ENCODE assay signal across 24 cellular contexts in genomic region chr18:48862678-48863270, GRCh38.
DNase-seq lines count a peak whose midpoint lies in the region; ATAC-seq, FAIRE-seq and TF ChIP-seq lines count a peak whose summit lies in the region.
"Had no signal": no experiment of that assay in that cellular context is flagged by ENCODE, and none has a peak within 500 bp of the region (broad histone marks: within the 10 kb centered on the region; RNA-seq: fewer than 3 reads in every experiment).

No MANE protein-coding gene starts in this region.

- H2AFZ ChIP-seq in endothelial cell of umbilical vein (ENCODE audit: low read depth, low read length), result no peak overlapping the region
- H2AFZ ChIP-seq in osteoblast (ENCODE audit: low read length), result no peak overlapping the region

- peak; percentile 16 for ATAC-seq in Right ventricle myocardium superior (ENCODE audit: poor library complexity)
- ATAC-seq in HG03442 (IDR thresholded peaks at IDR 0.05; ENCODE audit: unreplicated experiment), result no peak
- ATAC-seq: GM12878; HCT116; natural killer cell treated with Interleukin-12 subunit alpha and Interleukin-12 subunit beta and Interleukin-15 and Interleukin-18, amount 100 ng/mL, for 72 hours; T-cell; upper lobe of right lung had no signal

- peaks cover 4% of the 10 kb centered on the region for H3K4me1 Mint-ChIP-seq in activated T-cell treated with anti-CD3 and anti-CD28 coated beads, Interleukin-2, amount 50 U/mL, for 24 hours (ENCODE audit: low read depth)
- H3K4me1 Mint-ChIP-seq: B cell had no signal

- CTCF ChIA-PET in endothelial cell of umbilical vein (lab: Charles Lee), result interaction anchor here (1.6 kb wide), 2 partner anchors 19 to 30 kb away, joined by 3 to 4 read pairs; no protein-coding TSS in a partner anchor

- TF ChIP-seq POLR2A in endothelial cell of umbilical vein (IDR thresholded peaks at IDR 0.05; ENCODE audit: low read depth, low read length) (no peak), vagina (IDR thresholded peaks at IDR 0.05) (no peak)

- DNase-seq in Right ventricle myocardium superior (peak; percentile 63), cardiac septum (ENCODE audit: low spot score) (no peak), endothelial cell of umbilical vein (ENCODE audit: low read depth, low spot score) (no peak), osteoblast (ENCODE audit: insufficient read length, low spot score, missing footprints) (peak; percentile 83), vagina (ENCODE audit: extremely low spot score in 2 of 2) (no peak), SK-N-DZ (ENCODE audit: low spot score) (no peak)
- DNase-seq in activated T-cell treated with anti-CD3 and anti-CD28 coated beads, Interleukin-2, amount 50 U/mL, for 24 hours, result no peak
- DNase-seq: activated naive CD4-positive, alpha-beta T cell treated with anti-CD3 and anti-CD28 coated beads, Interleukin-2, amount 50 U/mL, for 16 hours; cortex of kidney; DMS79 treated with DMSO at 0.1 percent for 48 hours; KBM-7; midbrain; NCI-H146; NCI-H2171; NCI-H524 treated with DMSO at 0.1 percent for 48 hours; SHP77; stimulated activated naive CD4-positive, alpha-beta T cell; T-cell; upper lobe of right lung had no signal

- H3K27me3 ChIP-seq in endothelial cell of umbilical vein (ENCODE audit: control insufficient read depth in 2 of 2, insufficient read depth in 2 of 2, low read length in 2 of 2), result no peaks in the 10 kb centered on the region
- no peaks in the 10 kb centered on the region for H3K27me3 ChIP-seq in osteoblast (ENCODE audit: insufficient read depth, low read length)
- H3K27me3 ChIP-seq in vagina, result no peaks in the 10 kb centered on the region
- H3K27me3 ChIP-seq: upper lobe of right lung had no signal

- H3K36me3 ChIP-seq in endothelial cell of umbilical vein (ENCODE audit: control insufficient read depth in 2 of 2, extremely low read depth in 1 of 2, insufficient read depth in 2 of 2, low read length in 2 of 2) (peaks cover 0 to 1% of the 10 kb centered on the region in 2 experiments), osteoblast (ENCODE audit: insufficient read depth, low read length) (peaks cover 3% of the 10 kb centered on the region), vagina (no peaks in the 10 kb centered on the region)
- H3K36me3 ChIP-seq: upper lobe of right lung had no signal

- H3K79me2 ChIP-seq in endothelial cell of umbilical vein (ENCODE audit: control insufficient read depth, insufficient read depth, low read length) (no peaks in the 10 kb centered on the region), osteoblast (ENCODE audit: insufficient read depth, low read length) (no peaks in the 10 kb centered on the region)

- H3K4me1 ChIP-seq in endothelial cell of umbilical vein (ENCODE audit: control insufficient read depth, extremely low read depth, insufficient read depth, low read length), result peaks cover 3% of the 10 kb centered on the region
- peaks cover 24% of the 10 kb centered on the region for H3K4me1 ChIP-seq in osteoblast (ENCODE audit: insufficient read depth, low read length)
- peaks cover 26% of the 10 kb centered on the region for H3K4me1 ChIP-seq in vagina
- H3K4me1 ChIP-seq: upper lobe of right lung had no signal

- POLR2A ChIA-PET in endothelial cell of umbilical vein (lab: Charles Lee), result no interaction called here

- no peak for TF ChIP-seq CTCF in endothelial cell of umbilical vein (IDR thresholded peaks at IDR 0.05; ENCODE audit: extremely low read depth in 1 of 2, insufficient read depth in 1 of 2, low read depth in 1 of 2, low read length in 2 of 2)
- no peak for TF ChIP-seq CTCF in osteoblast (IDR thresholded peaks at IDR 0.05; ENCODE audit: extremely low read depth, low read depth, low read length)
- no peak for TF ChIP-seq CTCF in vagina (IDR thresholded peaks at IDR 0.05)

- H3K27me3 Mint-ChIP-seq in activated T-cell treated with anti-CD3 and anti-CD28 coated beads, Interleukin-2, amount 50 U/mL, for 24 hours, result no peaks in the 10 kb centered on the region
- H3K27me3 Mint-ChIP-seq: B cell; natural killer cell treated with Interleukin-12 subunit alpha and Interleukin-12 subunit beta and Interleukin-15 and Interleukin-18, amount 100 ng/mL, for 72 hours; T-cell had no signal

- H3K9ac ChIP-seq in endothelial cell of umbilical vein (replicated peaks; ENCODE audit: extremely low read depth, insufficient read depth, low read length), result no peak overlapping the region

- no peak overlapping the region for H3K4me2 ChIP-seq in endothelial cell of umbilical vein (ENCODE audit: insufficient read depth, low read length)
- H3K4me2 ChIP-seq in osteoblast (ENCODE audit: insufficient read depth, low read length), result no peak overlapping the region

- H3K9me1 ChIP-seq in endothelial cell of umbilical vein (replicated peaks; ENCODE audit: control insufficient read depth, extremely low read depth, insufficient read depth, low read length), result no peaks in the 10 kb centered on the region

- no peak overlapping the region for H3K27ac Mint-ChIP-seq in activated T-cell treated with anti-CD3 and anti-CD28 coated beads, Interleukin-2, amount 50 U/mL, for 24 hours
- H3K27ac Mint-ChIP-seq: B cell, T-cell had no signal

- H4K20me1 ChIP-seq in endothelial cell of umbilical vein (replicated peaks; ENCODE audit: control insufficient read depth, extremely low read depth, insufficient read depth, low read length) (no peaks in the 10 kb centered on the region), osteoblast (ENCODE audit: insufficient read depth, low read length) (no peaks in the 10 kb centered on the region)

- no peak overlapping the region for H3K4me3 Mint-ChIP-seq in activated T-cell treated with anti-CD3 and anti-CD28 coated beads, Interleukin-2, amount 50 U/mL, for 24 hours
- H3K4me3 Mint-ChIP-seq: B cell; natural killer cell treated with Interleukin-12 subunit alpha and Interleukin-12 subunit beta and Interleukin-15 and Interleukin-18, amount 100 ng/mL, for 72 hours; T-cell had no signal

- H3K36me3 Mint-ChIP-seq in activated T-cell treated with anti-CD3 and anti-CD28 coated beads, Interleukin-2, amount 50 U/mL, for 24 hours (ENCODE audit: low read depth), result no peaks in the 10 kb centered on the region
- H3K36me3 Mint-ChIP-seq: natural killer cell treated with Interleukin-12 subunit alpha and Interleukin-12 subunit beta and Interleukin-15 and Interleukin-18, amount 100 ng/mL, for 72 hours; T-cell had no signal

- no peak overlapping the region for H3K27ac ChIP-seq in endothelial cell of umbilical vein (ENCODE audit: insufficient read depth, low read depth, low read length)
- peak overlapping the region; percentile 76 for H3K27ac ChIP-seq in osteoblast (ENCODE audit: low read depth, low read length)
- H3K27ac ChIP-seq in vagina, result peak overlapping the region; percentile 21
- H3K27ac ChIP-seq: upper lobe of right lung had no signal

- FAIRE-seq in endothelial cell of umbilical vein (lab: Jason Lieb, UNC), result no peak
- FAIRE-seq: GM12878 had no signal

- H3K4me3 ChIP-seq in endothelial cell of umbilical vein (replicated peaks in 1 of 3; ENCODE audit: insufficient read depth in 1 of 3, low read depth in 1 of 3, low read length in 3 of 3), result no peak overlapping the region
- no peak overlapping the region for H3K4me3 ChIP-seq in osteoblast (ENCODE audit: insufficient read depth, low read length)
- no peak overlapping the region for H3K4me3 ChIP-seq in vagina
- H3K4me3 ChIP-seq: GM12878, upper lobe of right lung had no signal

- intact Hi-C loops in Right ventricle myocardium superior (cut with DNase I), result no loop called here
- intact Hi-C loops in cardiac septum (cut with DNase I), result no loop called here
- intact Hi-C loops in endothelial cell of umbilical vein (cut with micrococcal nuclease), result no loop called here
- intact Hi-C loops in vagina (cut with DNase I), result no loop called here

- H3K9me3 ChIP-seq in endothelial cell of umbilical vein (replicated peaks; ENCODE audit: control insufficient read depth, insufficient read depth, low read length), result no peaks in the 10 kb centered on the region
- H3K9me3 ChIP-seq in osteoblast (ENCODE audit: low read depth, low read length), result no peaks in the 10 kb centered on the region
- H3K9me3 ChIP-seq in vagina, result no peaks in the 10 kb centered on the region
- H3K9me3 ChIP-seq: upper lobe of right lung had no signal

- TSS peak; percentile 46 for BruUV-seq in endothelial cell of umbilical vein (replicated peaks; lab: Mats Ljungman, UMichigan)

- H3K9me3 Mint-ChIP-seq in activated T-cell treated with anti-CD3 and anti-CD28 coated beads, Interleukin-2, amount 50 U/mL, for 24 hours, result no peaks in the 10 kb centered on the region
- H3K9me3 Mint-ChIP-seq: natural killer cell treated with Interleukin-12 subunit alpha and Interleukin-12 subunit beta and Interleukin-15 and Interleukin-18, amount 100 ng/mL, for 72 hours; T-cell had no signal

- dilution Hi-C loops in endothelial cell of umbilical vein (cut with MboI; ENCODE audit: extremely low pct_ligation_motif_present, low sequenced_read_pairs), result no loop called here

TF ChIP-seq in endothelial cell of umbilical vein, 7 proteins besides CTCF, POLR2A, EP300 and RAD21:
- TF ChIP-seq, protein P1, sequence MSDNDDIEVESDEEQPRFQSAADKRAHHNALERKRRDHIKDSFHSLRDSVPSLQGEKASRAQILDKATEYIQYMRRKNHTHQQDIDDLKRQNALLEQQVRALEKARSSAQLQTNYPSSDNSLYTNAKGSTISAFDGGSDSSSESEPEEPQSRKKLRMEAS (IDR thresholded peaks at IDR 0.05; ENCODE audit: insufficient read depth, insufficient read length), result no peak
- no peak for TF ChIP-seq MYC (IDR thresholded peaks at IDR 0.05; ENCODE audit: low read depth, low read length)
- TF ChIP-seq JUN (IDR thresholded peaks at IDR 0.05; ENCODE audit: borderline replicate concordance, insufficient read depth, insufficient read length, low read depth), result no peak
- no peak for TF ChIP-seq EZH2 (IDR thresholded peaks at IDR 0.05; ENCODE audit: borderline replicate concordance, low read depth, low read length, severe bottlenecking)
- no peak for TF ChIP-seq POLR2AphosphoS5 (IDR thresholded peaks at IDR 0.05; ENCODE audit: insufficient read depth, low read depth, low read length)
- TF ChIP-seq GATA2 (IDR thresholded peaks at IDR 0.05; ENCODE audit: insufficient read depth, insufficient read length, low read depth, low read length), result no peak
- no peak for TF ChIP-seq FOS (IDR thresholded peaks at IDR 0.05; ENCODE audit: borderline replicate concordance, insufficient read depth, low read length)
TF ChIP-seq in endothelial cell of umbilical vein: peak in this region for 0.

Comparison
In these comparisons a context has a peak if more than half of its experiments do, and no peak if none do; other contexts are left out.
1. DNase-seq: peak in Right ventricle myocardium superior (single experiment) and osteoblast (single experiment); none in cardiac septum (single experiment), endothelial cell of umbilical vein (single experiment), vagina (0 of 2), SK-N-DZ (single experiment) and activated T-cell treated with anti-CD3 and anti-CD28 coated beads, Interleukin-2, amount 50 U/mL, for 24 hours (single experiment).